In the genomic region with DNA sequence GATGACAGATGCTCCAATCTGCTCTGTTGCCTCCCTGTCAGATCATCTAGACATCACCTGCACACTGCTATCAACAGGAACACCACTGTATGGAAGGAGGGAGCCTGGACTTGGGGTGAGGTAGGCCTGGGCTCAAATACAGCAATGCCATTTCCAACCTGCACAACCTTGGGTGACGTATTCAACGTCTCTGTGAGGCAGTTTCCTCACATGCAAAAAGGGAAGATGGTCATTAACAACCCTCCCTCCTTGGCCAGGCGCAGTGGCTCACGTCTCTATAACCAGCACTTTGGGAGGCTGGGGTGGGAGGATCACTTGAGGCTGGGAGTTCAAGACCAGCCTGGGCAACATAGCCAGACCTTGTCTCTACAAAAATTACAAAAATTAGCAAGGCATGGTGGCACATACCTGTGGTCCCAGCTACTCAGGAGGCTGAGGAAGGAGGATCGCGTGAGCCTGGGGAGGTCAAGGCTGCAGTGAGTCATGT, we compare ENCODE assay signal across 10 cellular contexts. TPM values are rescaled to one million over a fixed set of nuclear protein-coding genes. Genes with fewer than 3 reads are reported as not detected.
DNase-seq lines count a peak whose midpoint lies in the region; ATAC-seq and TF ChIP-seq lines count a peak whose summit lies in the region.
"Had no signal": no experiment of that assay in that cellular context is flagged by ENCODE, and none has a peak within 500 bp of the region (broad histone marks: within the 10 kb centered on the region; RNA-seq: fewer than 3 reads in every experiment).

No MANE protein-coding gene starts in this region.

- no peaks in the 10 kb centered on the region for H4K20me1 ChIP-seq in Loucy (ENCODE audit: insufficient read depth, low read length, poor library complexity, severe bottlenecking)
- no peaks in the 10 kb centered on the region for H4K20me1 ChIP-seq in osteoblast (ENCODE audit: insufficient read depth, low read length)

- H3K4me3 ChIP-seq in Loucy (ENCODE audit: low read length, poor library complexity, severe bottlenecking) (peak overlapping the region; percentile 47), osteoblast (ENCODE audit: insufficient read depth, low read length) (no peak overlapping the region)

- 0 out of 2 replicates have a peak, but pooled peaks cover 4% of the 10 kb centered on the region for H3K36me3 ChIP-seq in Loucy (ENCODE audit: insufficient read depth, low read length)
- H3K36me3 ChIP-seq in osteoblast (ENCODE audit: insufficient read depth, low read length), result peaks cover 4% of the 10 kb centered on the region

- peak overlapping the region; percentile 58 for H3K9ac ChIP-seq in Loucy (ENCODE audit: low read depth, low read length, poor library complexity, severe bottlenecking)

- no peaks in the 10 kb centered on the region for H3K27me3 Mint-ChIP-seq in CD4-positive, alpha-beta T cell

- peak overlapping the region; percentile 96 for H3K27ac Mint-ChIP-seq in CD4-positive, alpha-beta T cell

- H3K9me3 ChIP-seq in CD4-positive, alpha-beta T cell (ENCODE audit: control insufficient read depth, low read length), result no peaks in the 10 kb centered on the region
- H3K9me3 ChIP-seq in Loucy (ENCODE audit: insufficient read depth, low read depth, low read length) (no peaks in the 10 kb centered on the region), osteoblast (ENCODE audit: low read depth, low read length) (no peaks in the 10 kb centered on the region)

- no peaks in the 10 kb centered on the region for H3K9me3 Mint-ChIP-seq in CD4-positive, alpha-beta T cell

- H3K27ac ChIP-seq in CD4-positive, alpha-beta T cell (ENCODE audit: low read depth, low read length), result peak overlapping the region; percentile 82
- peak overlapping the region; percentile 57 for H3K27ac ChIP-seq in cingulate gyrus (ENCODE audit: low read depth, low read length)
- peak overlapping the region; percentile 89 for H3K27ac ChIP-seq in osteoblast (ENCODE audit: low read depth, low read length)

- peaks cover 19% of the 10 kb centered on the region for H3F3A ChIP-seq in Loucy (ENCODE audit: low read depth)

- intact Hi-C loops in CD4-positive, alpha-beta T cell (cut with DNase I, micrococcal nuclease), result loop anchor here in 1 of 2 experiments (5.0 kb wide), 1 partner anchor 35 kb away; a partner anchor contains a TSS

- H3K4me2 ChIP-seq in Loucy (ENCODE audit: low read depth, low read length, poor library complexity, severe bottlenecking) (peak overlapping the region; percentile 68), osteoblast (ENCODE audit: insufficient read depth, low read length) (no peak overlapping the region)

- POLR2A ChIA-PET in CD4-positive, alpha-beta T cell (lab: Charles Lee), result interaction anchor here (1.0 to 6.4 kb wide), 6 partner anchors 9 to 78 kb away, joined by 4 to 40 read pairs (median 6); a partner anchor contains a TSS

- peaks cover 43% of the 10 kb centered on the region for H3K36me3 Mint-ChIP-seq in CD4-positive, alpha-beta T cell (ENCODE audit: low read depth)

- peaks cover 37% of the 10 kb centered on the region for H3K79me2 ChIP-seq in Loucy (ENCODE audit: insufficient read depth, low read length)
- H3K79me2 ChIP-seq in osteoblast (ENCODE audit: insufficient read depth, low read length), result peaks cover 26% of the 10 kb centered on the region

- peaks cover 54% of the 10 kb centered on the region for H3K4me1 ChIP-seq in Loucy (ENCODE audit: insufficient read depth, low read length, poor library complexity, severe bottlenecking)
- H3K4me1 ChIP-seq in osteoblast (ENCODE audit: insufficient read depth, low read length), result peaks cover 32% of the 10 kb centered on the region

- CTCF ChIA-PET in CD4-positive, alpha-beta T cell (lab: Charles Lee), result interaction anchor here (6.0 kb wide), 1 partner anchor 33 kb away, joined by 31 read pairs; a partner anchor contains a TSS

- H2AFZ ChIP-seq in Loucy (ENCODE audit: low read length) (no peak overlapping the region), osteoblast (ENCODE audit: low read length) (no peak overlapping the region)

- TF ChIP-seq CTCF in CD4-positive, alpha-beta T cell (IDR thresholded peaks at IDR 0.05), result no peak
- TF ChIP-seq CTCF in Loucy (conservative IDR thresholded peaks at IDR 0.05; ENCODE audit: low read length) (no peak), osteoblast (IDR thresholded peaks at IDR 0.05; ENCODE audit: extremely low read depth, low read depth, low read length) (no peak)

- no peak for DNase-seq in CD4-positive, alpha-beta T cell
- DNase-seq in osteoblast (ENCODE audit: insufficient read length, low spot score, missing footprints) (no peak), midbrain (lab: John Stamatoyannopoulos, UW) (no peak), NCI-H2196 (lab: John Stamatoyannopoulos, UW; ENCODE audit: unreplicated experiment) (no peak)
- DNase-seq: DMS53, islet precursor cell had no signal

- H3K4me3 Mint-ChIP-seq in CD4-positive, alpha-beta T cell, result peak overlapping the region; percentile 85

- ATAC-seq in CD4-positive, alpha-beta T cell (ENCODE audit: poor library complexity), result peak; percentile 7
- ATAC-seq in GM18867 (IDR thresholded peaks at IDR 0.05; ENCODE audit: unreplicated experiment) (no peak), HG03095 (IDR thresholded peaks at IDR 0.05; ENCODE audit: unreplicated experiment) (no peak)

- no peaks in the 10 kb centered on the region for H3K9me2 ChIP-seq in Loucy (replicated peaks; ENCODE audit: low read depth, low read length)

- no peaks in the 10 kb centered on the region for H3K27me3 ChIP-seq in CD4-positive, alpha-beta T cell (ENCODE audit: control insufficient read depth, insufficient read depth, low read length)
- H3K27me3 ChIP-seq in Loucy (ENCODE audit: insufficient read depth, low read length, poor library complexity, severe bottlenecking) (no peaks in the 10 kb centered on the region), osteoblast (ENCODE audit: insufficient read depth, low read length) (no peaks in the 10 kb centered on the region)

- H3K4me1 Mint-ChIP-seq in CD4-positive, alpha-beta T cell (ENCODE audit: low read depth), result peaks cover 62% of the 10 kb centered on the region

RNA-seq across cellular contexts. Expression of a gene that starts 13.1 kb away (rescaled TPM):
- 10 to 100 TPM; 25.1 to 26.2 TPM for total RNA-seq in CD4-positive, alpha-beta T cell
- total RNA-seq in osteoblast, result 21.4 and 22.7 TPM in 2 replicates

RNA-seq across cellular contexts. Expression of a gene that starts 13.3 kb away (rescaled TPM):
- not detected for total RNA-seq in CD4-positive, alpha-beta T cell
- total RNA-seq in osteoblast, result 0.72 and 2.9 TPM in 2 replicates

RNA-seq across cellular contexts. Expression of a gene that starts 29.3 kb away (rescaled TPM):
- total RNA-seq in CD4-positive, alpha-beta T cell, result 1 to 10 TPM; 2.6 to 2.7 TPM
- total RNA-seq in osteoblast, result 0.29 and 0.72 TPM in 2 replicates

RNA-seq across cellular contexts. Expression of a gene that starts 33.7 kb away (rescaled TPM):
- 10 to 100 TPM; 28.9 to 29.8 TPM for total RNA-seq in CD4-positive, alpha-beta T cell
- 18.9 and 23.2 TPM in 2 replicates for total RNA-seq in osteoblast

RNA-seq across cellular contexts. Expression of a gene that starts 34.1 kb away (rescaled TPM):
- 1 to 10 TPM; 4.1 to 4.8 TPM for total RNA-seq in CD4-positive, alpha-beta T cell
- total RNA-seq in osteoblast, result 7.4 and 9.4 TPM in 2 replicates
